1 cellular context compared by ENCODE assay signal in the genomic region with DNA sequence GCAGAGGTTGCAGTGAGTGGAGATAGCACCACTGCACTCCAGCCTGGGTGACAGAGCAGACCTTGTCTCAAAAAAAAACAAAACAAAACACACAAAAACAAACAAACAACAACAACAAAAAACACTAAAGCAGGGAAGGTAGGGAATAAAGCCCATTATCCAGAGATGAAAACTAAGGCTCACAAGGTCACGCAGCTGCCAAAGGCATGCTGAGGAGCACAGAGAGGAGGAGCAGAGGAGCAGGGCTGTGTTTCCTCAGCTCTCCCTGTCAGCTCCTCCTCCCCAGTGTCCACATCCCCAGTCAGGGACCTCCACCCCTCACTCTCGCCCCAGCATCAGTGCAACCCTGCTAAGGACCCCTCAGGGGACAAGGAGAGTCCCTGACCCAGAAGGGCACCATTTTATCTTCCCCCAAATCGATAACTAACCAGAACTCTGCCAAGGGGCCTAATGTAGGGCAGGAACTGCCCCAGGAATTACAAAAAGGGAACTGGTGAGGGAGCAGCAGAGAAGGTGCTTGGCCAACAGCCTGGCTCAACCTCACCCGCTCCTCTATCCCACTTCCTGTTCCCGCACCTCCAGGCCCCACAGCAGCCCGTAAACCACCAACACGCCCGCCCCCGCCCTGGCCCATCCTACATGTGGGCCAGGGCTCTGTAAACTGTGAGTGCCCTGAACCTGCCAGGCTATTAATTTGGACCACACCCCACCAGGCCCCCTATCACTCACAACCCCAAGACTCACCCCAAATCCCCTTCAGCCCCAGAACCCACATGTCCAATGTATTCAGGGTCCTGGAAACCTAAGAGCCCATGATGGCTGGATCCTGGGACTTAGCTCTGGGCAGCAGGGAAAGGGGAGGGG.
TF ChIP-seq lines count a peak whose summit lies in the region.

No MANE protein-coding gene starts in this region.

TF ChIP-seq in SK-N-SH treated with all-trans-retinoic acid at 6 μM for 48 hours, 23 proteins besides CTCF, POLR2A, EP300 and RAD21 (continued from another document):
- TF ChIP-seq TSHZ2 (CRISPR knock-in tag; IDR thresholded peaks at IDR 0.05): no peak
- TF ChIP-seq PPARA (CRISPR knock-in tag; IDR thresholded peaks at IDR 0.05; ENCODE audit: borderline replicate concordance): no peak
- no peak for TF ChIP-seq BACH2 (CRISPR knock-in tag; IDR thresholded peaks at IDR 0.05; ENCODE audit: borderline replicate concordance)
- no peak for TF ChIP-seq GLIS3 (CRISPR knock-in tag; IDR thresholded peaks at IDR 0.05)
- no peak for TF ChIP-seq ZFP3 (CRISPR knock-in tag; IDR thresholded peaks at IDR 0.05)
- no peak for TF ChIP-seq ZFP30 (CRISPR knock-in tag; IDR thresholded peaks at IDR 0.05)
- no peak for TF ChIP-seq CSDC2 (CRISPR knock-in tag; IDR thresholded peaks at IDR 0.05)
